8 cellular contexts compared by ENCODE assay signal in the genomic region with DNA sequence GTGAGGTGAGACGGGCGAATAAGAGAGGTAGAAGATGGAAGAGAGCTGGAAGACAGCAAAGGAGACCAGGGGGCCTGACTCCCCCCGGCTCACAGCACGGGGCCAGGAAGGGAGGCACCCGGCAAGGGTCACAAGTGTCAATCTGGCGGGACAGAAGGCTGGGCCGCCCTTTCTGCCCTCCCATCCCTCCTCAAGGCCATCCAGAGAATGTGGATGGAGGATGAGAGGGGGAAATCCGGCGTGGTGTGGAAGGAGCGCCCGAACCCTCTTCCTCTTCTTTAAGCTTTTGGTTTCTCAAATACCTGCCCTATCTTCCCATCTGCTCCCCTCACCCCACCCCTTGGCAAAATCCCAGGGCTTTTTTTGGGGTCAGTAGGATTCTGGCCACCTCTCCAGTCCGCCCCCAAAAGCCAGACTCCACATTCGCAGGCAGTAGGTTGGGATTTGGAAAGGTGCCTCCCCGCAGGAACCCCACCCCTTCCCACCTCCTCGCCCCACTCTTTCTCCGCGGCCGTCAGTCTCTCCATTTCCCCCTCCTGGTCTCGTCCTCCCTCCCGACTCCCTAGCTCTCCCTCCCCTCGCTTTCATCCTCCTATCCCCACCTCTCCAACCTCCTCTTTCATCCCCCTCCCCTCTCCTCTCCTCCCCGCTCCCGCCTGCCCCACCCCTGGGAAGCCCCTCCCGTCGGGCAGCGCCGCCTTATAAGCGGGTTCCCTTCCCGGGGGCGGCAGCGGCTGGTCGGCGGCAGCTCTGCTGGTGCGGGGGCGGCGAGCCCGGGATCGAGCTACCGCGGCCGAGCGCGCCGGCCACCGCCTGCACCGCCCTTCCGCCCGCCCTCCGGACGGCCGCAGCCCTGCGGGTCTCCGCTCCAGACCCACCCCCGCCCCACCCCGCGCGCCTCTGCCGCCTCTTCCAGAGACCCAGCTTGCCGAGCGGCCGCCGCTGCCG. TPM values are rescaled to one million over a fixed set of nuclear protein-coding genes. Genes with fewer than 3 reads are reported as not detected.
DNase-seq lines count a peak whose midpoint lies in the region; ATAC-seq, FAIRE-seq and TF ChIP-seq lines count a peak whose summit lies in the region.

A gene with protein sequence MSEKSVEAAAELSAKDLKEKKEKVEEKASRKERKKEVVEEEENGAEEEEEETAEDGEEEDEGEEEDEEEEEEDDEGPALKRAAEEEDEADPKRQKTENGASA (plus strand): TSS at position 730 of the 948 bp plus-strand sequence. CDS start 343 bp downstream, outside the sequence.

- peak within 1 kb of the TSS; percentile 55 for H3K4me3 ChIP-seq in Jurkat, Clone E6-1 (ENCODE audit: low read length)
- peak within 1 kb of the TSS; percentile 69 to 91 for H3K4me3 ChIP-seq in kidney (ENCODE audit: low read length in 2 of 2)
- peak within 1 kb of the TSS; percentile 94 for H3K4me3 ChIP-seq in smooth muscle cell

- in situ Hi-C loops in Caki2 (cut with HindIII; ENCODE audit: low pct_unique_long_range_greater_than_20kb, low sequenced_read_pairs): no loop called here

- peak within 1 kb of the TSS; percentile 87 for H2AFZ ChIP-seq in smooth muscle cell (ENCODE audit: low read depth)

- no peak for FAIRE-seq in kidney (lab: Jason Lieb, UNC)

- TF ChIP-seq CTCF in kidney (IDR thresholded peaks at IDR 0.05; ENCODE audit: borderline replicate concordance, extremely low read depth, insufficient read depth) (no peak), smooth muscle cell (IDR thresholded peaks at IDR 0.05; ENCODE audit: borderline replicate concordance, insufficient read depth, poor library complexity, severe bottlenecking) (no peak)

- intact Hi-C loops in kidney (cut with DNase I): no loop called here

- H3K9me3 ChIP-seq in kidney (ENCODE audit: control insufficient read depth in 1 of 2, low read length in 2 of 2): no peaks in the 10 kb centered on the region
- H3K9me3 ChIP-seq in smooth muscle cell (replicated peaks; ENCODE audit: low read depth): no peaks in the 10 kb centered on the region

- DNase-seq in Caki2 (ENCODE audit: low read depth) (peak; percentile 89), RPMI8226 (peak; percentile 30), cerebellum (ENCODE audit: low spot score) (peak; percentile 92), kidney (peak; percentile 96), smooth muscle cell (lab: John Stamatoyannopoulos, UW; ENCODE audit: unreplicated experiment) (peak; percentile 38)
- no peak for DNase-seq in Jurkat, Clone E6-1 (ENCODE audit: low read depth, low spot score)
- no peak for DNase-seq in effector CD4-positive, alpha-beta T cell

- no peaks in the 10 kb centered on the region for H3K27me3 ChIP-seq in smooth muscle cell (ENCODE audit: low read depth)

- H3K9ac ChIP-seq in kidney (ENCODE audit: low read length in 2 of 2): peak within 1 kb of the TSS; percentile 76 to 82
- peak within 1 kb of the TSS; percentile 79 for H3K9ac ChIP-seq in smooth muscle cell (ENCODE audit: low read depth)

- H3K36me3 ChIP-seq in kidney (ENCODE audit: control insufficient read depth in 1 of 2, insufficient read depth in 2 of 2, low read length in 2 of 2): peaks cover 0 to 2% of the 10 kb centered on the region in 2 donors
- H3K36me3 ChIP-seq in smooth muscle cell (ENCODE audit: low read depth): no peaks in the 10 kb centered on the region

- WGBS in smooth muscle cell (ENCODE audit: low lambda C conversion rate): 6% methylated on average over 14 of the region's 63 CpGs

- H4K20me1 ChIP-seq in smooth muscle cell (ENCODE audit: low read depth): peaks cover 41% of the 10 kb centered on the region

- peak; percentile 10 for ATAC-seq in GM19452 (IDR thresholded peaks at IDR 0.05; ENCODE audit: unreplicated experiment)

- H3K27ac ChIP-seq in kidney (ENCODE audit: low read depth in 2 of 2, low read length in 2 of 2): peak within 1 kb of the TSS; percentile 82 to 85
- peak within 1 kb of the TSS; percentile 84 for H3K27ac ChIP-seq in smooth muscle cell (ENCODE audit: low read depth)

- H3K4me1 ChIP-seq in kidney (ENCODE audit: control insufficient read depth in 1 of 2, insufficient read depth in 1 of 2, low read depth in 1 of 2, low read length in 2 of 2) (peaks cover 25 to 30% of the 10 kb centered on the region in 2 donors), smooth muscle cell (ENCODE audit: low read depth) (peaks cover 46% of the 10 kb centered on the region)

- peaks cover 22% of the 10 kb centered on the region for H3K79me2 ChIP-seq in smooth muscle cell (ENCODE audit: low read depth)

- peak within 1 kb of the TSS; percentile 99 for H3K4me2 ChIP-seq in smooth muscle cell

- H3F3A ChIP-seq in smooth muscle cell (ENCODE audit: low read depth): peaks cover 26% of the 10 kb centered on the region

RNA-seq across cellular contexts. Expression of the gene that starts here (rescaled TPM):
- 286 and 317 TPM in 2 replicates for total RNA-seq in Caki2 (2014; rRNA removed; shearing (Covaris generic); ENCODE audit: low replicate concordance)
- polyA plus RNA-seq in Jurkat, Clone E6-1 (2012; ENCODE audit: insufficient read depth, insufficient read length): 82.4 TPM
- 59.2 TPM for total RNA-seq in cerebellum
- total RNA-seq in kidney: 269 TPM
- 590 TPM for polyA plus RNA-seq in kidney (ENCODE audit: insufficient read depth, low read depth, low replicate concordance)
- total RNA-seq in smooth muscle cell: 115 and 125 TPM in 2 replicates
- 379 and 381 TPM in 2 replicates for polyA plus RNA-seq in smooth muscle cell

Comparison
In these comparisons a context has a peak if more than half of its experiments do, and no peak if none do; other contexts are left out.
1. DNase-seq: peak in Caki2 (single experiment), RPMI8226 (single experiment), cerebellum (single experiment), kidney (single experiment) and smooth muscle cell (single experiment); none in Jurkat, Clone E6-1 (single experiment) and effector CD4-positive, alpha-beta T cell (single experiment).
2. Peak in every context shown above with its lines, with median percentiles within 50 percentile points of each other: H3K4me3 ChIP-seq.